In genomic region chr15:23081996-23082737, GRCh38 we compare ENCODE assay signal across 14 cellular contexts. TPM values are rescaled to one million over a fixed set of nuclear protein-coding genes. Genes with fewer than 3 reads are reported as not detected.
"Had no signal": no experiment of that assay in that cellular context is flagged by ENCODE, and none has a peak within 500 bp of the region (broad histone marks: within the 10 kb centered on the region; RNA-seq: fewer than 3 reads in every experiment).

No MANE protein-coding gene starts in this region.

RNA-seq across cellular contexts. Expression of gene GOLGA6L1, which starts 54.5 kb away (rescaled TPM):
- total RNA-seq: activated B cell treated with CpG ODN at 0.5 μM for 24 hours; activated CD8-positive, alpha-beta T cell treated with anti-CD3 and anti-CD28 coated beads for 36 hours; activated T-cell treated with anti-CD3 and anti-CD28 coated beads, Interleukin-2, amount 50 U/mL, for 4 hours; activated T-helper 17 cell treated with anti-CD3 and anti-CD28 coated beads, Interleukin-2, amount 50 U/mL, for 72 hours; astrocyte; bronchial epithelial cell; cardiac septum; cerebellum; esophagus muscularis mucosa; foreskin keratinocyte; gastrocnemius medialis; heart left ventricle; T-helper 2 cell treated with Interferon-gamma antibody and Interleukin-4, amounts not matched to agents 100 ng/mL and 5 ng/mL, for 36 hours had no signal
- polyA plus RNA-seq: adipose tissue, foreskin keratinocyte, heart left ventricle had no signal
